In the genomic region with DNA sequence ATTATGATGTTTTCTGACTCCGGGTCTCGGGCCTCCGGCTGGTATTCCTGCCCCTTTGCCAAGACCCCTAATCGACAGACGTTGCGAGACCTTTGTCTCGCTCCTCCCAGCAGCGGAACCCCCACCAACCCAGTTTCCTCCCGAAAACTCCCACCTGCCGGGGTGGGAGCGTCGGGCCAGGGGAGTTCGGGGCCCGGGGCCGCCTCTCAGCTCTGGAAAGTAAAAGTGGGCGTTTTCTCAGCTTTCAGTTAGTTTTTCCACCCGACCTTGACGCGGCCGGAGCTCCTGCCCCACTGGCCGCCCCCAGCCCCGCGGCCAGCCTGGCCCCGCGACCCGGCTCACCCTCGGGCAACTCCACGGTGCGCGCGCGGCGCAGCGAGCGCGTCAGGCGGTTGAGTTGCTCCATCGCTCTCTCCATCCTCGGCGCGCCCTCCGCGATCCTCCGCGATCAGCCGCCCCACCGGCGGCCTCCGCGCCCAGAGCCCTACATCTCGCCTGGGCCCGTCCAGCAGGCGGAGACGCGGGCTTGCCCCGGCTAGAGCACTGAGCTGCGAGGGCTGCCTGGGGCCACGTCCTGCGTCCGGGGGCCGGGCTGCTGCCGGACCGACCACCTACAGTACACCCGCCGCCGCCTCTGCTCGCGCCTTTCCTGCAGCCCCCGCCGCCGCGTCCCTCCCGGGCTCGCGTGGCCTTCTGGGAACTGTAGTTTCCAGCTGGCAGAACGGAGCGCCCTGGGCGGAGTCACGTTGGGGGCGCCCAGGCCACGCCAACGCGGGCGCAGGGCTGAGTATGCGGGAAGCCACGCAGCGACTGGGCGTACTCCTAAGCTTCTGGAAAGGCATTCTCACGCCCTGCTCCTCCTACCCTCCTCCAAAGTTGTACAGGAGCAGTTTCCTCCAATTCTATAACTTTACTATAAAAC, we compare ENCODE assay signal across 8 cellular contexts. TPM values are rescaled to one million over a fixed set of nuclear protein-coding genes. Genes with fewer than 3 reads are reported as not detected.
DNase-seq lines count a peak whose midpoint lies in the region; ATAC-seq, FAIRE-seq and TF ChIP-seq lines count a peak whose summit lies in the region.

A gene with protein sequence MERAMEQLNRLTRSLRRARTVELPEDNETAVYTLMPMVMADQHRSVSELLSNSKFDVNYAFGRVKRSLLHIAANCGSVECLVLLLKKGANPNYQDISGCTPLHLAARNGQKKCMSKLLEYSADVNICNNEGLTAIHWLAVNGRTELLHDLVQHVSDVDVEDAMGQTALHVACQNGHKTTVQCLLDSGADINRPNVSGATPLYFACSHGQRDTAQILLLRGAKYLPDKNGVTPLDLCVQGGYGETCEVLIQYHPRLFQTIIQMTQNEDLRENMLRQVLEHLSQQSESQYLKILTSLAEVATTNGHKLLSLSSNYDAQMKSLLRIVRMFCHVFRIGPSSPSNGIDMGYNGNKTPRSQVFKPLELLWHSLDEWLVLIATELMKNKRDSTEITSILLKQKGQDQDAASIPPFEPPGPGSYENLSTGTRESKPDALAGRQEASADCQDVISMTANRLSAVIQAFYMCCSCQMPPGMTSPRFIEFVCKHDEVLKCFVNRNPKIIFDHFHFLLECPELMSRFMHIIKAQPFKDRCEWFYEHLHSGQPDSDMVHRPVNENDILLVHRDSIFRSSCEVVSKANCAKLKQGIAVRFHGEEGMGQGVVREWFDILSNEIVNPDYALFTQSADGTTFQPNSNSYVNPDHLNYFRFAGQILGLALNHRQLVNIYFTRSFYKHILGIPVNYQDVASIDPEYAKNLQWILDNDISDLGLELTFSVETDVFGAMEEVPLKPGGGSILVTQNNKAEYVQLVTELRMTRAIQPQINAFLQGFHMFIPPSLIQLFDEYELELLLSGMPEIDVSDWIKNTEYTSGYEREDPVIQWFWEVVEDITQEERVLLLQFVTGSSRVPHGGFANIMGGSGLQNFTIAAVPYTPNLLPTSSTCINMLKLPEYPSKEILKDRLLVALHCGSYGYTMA (minus strand): TSS at position 695 of the 922 bp plus-strand sequence. CDS start 277 bp downstream, at position 418.

- DNase-seq in AG04450 (ENCODE audit: low read depth, low spot score) (peak; percentile 65), NCI-H2171 treated with DMSO at 0.1 percent for 48 hours (lab: John Stamatoyannopoulos, UW) (peak; percentile 94), WERI-Rb-1 (peak; percentile 94), bronchial epithelial cell (ENCODE audit: low read depth) (peak; percentile 74), inferior parietal cortex (ENCODE audit: extremely low spot score) (peak; percentile 91)
- DNase-seq in stimulated activated CD4-positive, alpha-beta T cell treated with anti-CD3 and anti-CD28 coated beads, Interleukin-12 subunit alpha, Interleukin-12 subunit beta, amount 100 ng/mL, for 24 hours (ENCODE audit: low read depth in 2 of 2) = peak; percentile 79 to 85

- FAIRE-seq in bronchial epithelial cell (lab: Jason Lieb, UNC) = no peak

- no peaks in the 10 kb centered on the region for H3K27me3 ChIP-seq in AG04450 (ENCODE audit: control insufficient read depth, insufficient read depth, low read length)
- H3K27me3 ChIP-seq in WERI-Rb-1 (ENCODE audit: insufficient read depth, low read depth, severe bottlenecking) = no peaks in the 10 kb centered on the region
- H3K27me3 ChIP-seq in bronchial epithelial cell (ENCODE audit: control insufficient read depth, insufficient read depth, low read length) = no peaks in the 10 kb centered on the region

- H3K9me3 ChIP-seq in AG04450 (ENCODE audit: control insufficient read depth, insufficient read depth, low read length) = no peaks in the 10 kb centered on the region
- H3K9me3 ChIP-seq in WERI-Rb-1 (ENCODE audit: severe bottlenecking) = no peaks in the 10 kb centered on the region

- no peaks in the 10 kb centered on the region; the same call in 1 of the 2 replicates for H3K36me3 ChIP-seq in WERI-Rb-1
- H3K36me3 ChIP-seq in bronchial epithelial cell (ENCODE audit: control insufficient read depth, insufficient read depth, low read length) = no peaks in the 10 kb centered on the region

- ATAC-seq in GM18868 (IDR thresholded peaks at IDR 0.05; ENCODE audit: unreplicated experiment) (peak; percentile 99), HG03108 (IDR thresholded peaks at IDR 0.05; ENCODE audit: unreplicated experiment) (peak; percentile 99)

- POLR2A ChIA-PET in AG04450 (lab: Yijun Ruan, JAX) = interaction anchor here (0.8 to 1.2 kb wide), 2 partner anchors 70 to 351 kb away, joined by 3 to 7 read pairs; no protein-coding TSS in a partner anchor

- H3K27ac ChIP-seq in AG04450 (ENCODE audit: low read depth, low read length) = no peak within 1 kb of the TSS
- peak within 1 kb of the TSS; percentile 72 for H3K27ac ChIP-seq in WERI-Rb-1

- H3K4me3 ChIP-seq in AG04450 (ENCODE audit: low read depth, low read length) = peak within 1 kb of the TSS; percentile 71
- H3K4me3 ChIP-seq in WERI-Rb-1 (ENCODE audit: low read depth, low read length) = peak within 1 kb of the TSS; percentile 84
- H3K4me3 ChIP-seq in bronchial epithelial cell (ENCODE audit: low read depth, low read length) = peak within 1 kb of the TSS; percentile 79

- TF ChIP-seq CTCF in AG04450 (IDR thresholded peaks at IDR 0.05; ENCODE audit: low read depth, low read length) (peak; percentile 34), WERI-Rb-1 (IDR thresholded peaks at IDR 0.05; ENCODE audit: low read depth, low read length) (0 out of 2 replicates have a peak, but pooled peaks have one; percentile 22), bronchial epithelial cell (IDR thresholded peaks at IDR 0.05; ENCODE audit: insufficient read depth, low read length, severe bottlenecking) (peak; percentile 48)

- CTCF ChIA-PET in AG04450 (lab: Charles Lee) = interaction anchor here (0.6 to 1.4 kb wide), 4 partner anchors 11 to 219 kb away, joined by 3 to 4 read pairs (median 4); no protein-coding TSS in a partner anchor

RNA-seq across cellular contexts. Expression of the gene that starts here (rescaled TPM):
- 10.7 and 13.6 TPM in 2 replicates for polyA plus RNA-seq in AG04450 (2011; rRNA removed)
- polyA minus RNA-seq in AG04450 (2011; rRNA and poly(A)+ RNA removed) = 17.9 and 24.3 TPM in 2 replicates
- 12.4 and 14.2 TPM in 2 replicates for total RNA-seq in bronchial epithelial cell
